Comparison of ENCODE assay signal across 13 cellular contexts in the genomic region with DNA sequence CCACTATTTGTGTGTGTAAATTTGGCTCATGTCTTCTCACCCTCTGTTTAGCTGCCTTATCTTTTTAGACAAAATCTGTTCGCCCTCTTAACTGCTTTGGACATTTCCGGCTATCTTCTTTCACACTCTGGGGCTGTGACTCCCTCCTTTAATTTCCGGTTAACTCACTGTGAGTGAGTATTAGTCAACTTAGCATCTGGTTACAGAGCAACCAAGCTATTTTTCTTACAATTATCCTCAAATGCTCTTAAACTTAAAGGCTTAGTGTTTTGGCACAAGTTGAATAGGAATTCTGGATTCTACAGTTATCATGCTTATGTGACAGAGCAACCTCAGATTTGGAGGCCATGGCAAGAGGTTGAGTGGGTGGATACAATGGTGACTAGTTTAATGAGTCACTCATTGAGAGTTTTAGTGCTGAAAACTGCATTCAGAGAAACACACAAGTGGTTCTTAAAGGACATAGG.
DNase-seq lines count a peak whose midpoint lies in the region; FAIRE-seq and TF ChIP-seq lines count a peak whose summit lies in the region.
"Had no signal": no experiment of that assay in that cellular context is flagged by ENCODE, and none has a peak within 500 bp of the region (broad histone marks: within the 10 kb centered on the region; RNA-seq: fewer than 3 reads in every experiment).

No MANE protein-coding gene starts in this region.

- POLR2A ChIA-PET in A673 (lab: Charles Lee; ENCODE audit: low non-redundant PET): no interaction called here

- no peak overlapping the region for H3K4me3 ChIP-seq in A673 (ENCODE audit: low read depth, low read length, poor library complexity, severe bottlenecking)
- H3K4me3 ChIP-seq in SJSA1: no peak overlapping the region
- H3K4me3 ChIP-seq: vagina had no signal

- H3K27me3 ChIP-seq in A673 (replicated peaks; ENCODE audit: insufficient read depth, low read depth, low read length, poor library complexity) (no peaks in the 10 kb centered on the region), SJSA1 (replicated peaks) (no peaks in the 10 kb centered on the region)
- H3K27me3 ChIP-seq: neutrophil, vagina had no signal

- H3K27ac ChIP-seq in A673 (ENCODE audit: low read depth, low read length, poor library complexity, severe bottlenecking) (no peak overlapping the region), SJSA1 (peak overlapping the region; percentile 84)
- H3K27ac ChIP-seq: HL-60, neutrophil, vagina had no signal

- CTCF ChIA-PET in A673 (lab: Charles Lee): no interaction called here

- H3K9me3 ChIP-seq in A673 (ENCODE audit: low read depth, low read length, poor library complexity, severe bottlenecking): no peaks in the 10 kb centered on the region
- no peaks in the 10 kb centered on the region for H3K9me3 ChIP-seq in SJSA1 (replicated peaks)
- H3K9me3 ChIP-seq: neutrophil, vagina had no signal

- BruUV-seq in A673 (replicated peaks; lab: Mats Ljungman, UMichigan): no TSS peak

- intact Hi-C loops in A673 (cut with micrococcal nuclease; ENCODE audit: unreplicated experiment): no loop called here

- TF ChIP-seq POLR2A in H54 (IDR thresholded peaks at IDR 0.05; ENCODE audit: low read depth, low read length): no peak

- no peak for TF ChIP-seq CTCF in A673 (conservative IDR thresholded peaks at IDR 0.05; ENCODE audit: low read depth, low read length)

- DNase-seq in A673 (ENCODE audit: low spot score) (peak; percentile 91), H54 (ENCODE audit: insufficient read length, low spot score) (no peak), SJSA1 (ENCODE audit: low read depth in 1 of 2, low spot score in 2 of 2) (peak; percentile 46 to 62), fibroblast of the conjunctiva (ENCODE audit: low read depth) (peak; percentile 79), AML-193 (lab: John Stamatoyannopoulos, UW) (no peak), DMS153 (lab: John Stamatoyannopoulos, UW) (no peak)
- DNase-seq in activated CD4-positive, alpha-beta T cell treated with anti-CD3 and anti-CD28 coated beads for 4 hours: no peak
- DNase-seq in stimulated activated CD4-positive, alpha-beta T cell treated with anti-CD3 and anti-CD28 coated beads, Interleukin-1b, Interleukin-23, amount 100 ng/mL, for 48 hours: no peak
- DNase-seq: CD4-positive, CD25-positive, alpha-beta regulatory T cell; NCI-H2081 treated with DMSO at 0.1 percent for 48 hours had no signal

- no peaks in the 10 kb centered on the region for H3K36me3 ChIP-seq in A673 (ENCODE audit: insufficient read depth, low read length, poor library complexity, severe bottlenecking)
- no peaks in the 10 kb centered on the region for H3K36me3 ChIP-seq in SJSA1
- H3K36me3 ChIP-seq: neutrophil, vagina had no signal

- no peaks in the 10 kb centered on the region for H3K4me1 ChIP-seq in A673 (ENCODE audit: insufficient read depth, low read length, poor library complexity, severe bottlenecking)
- peaks cover 15% of the 10 kb centered on the region for H3K4me1 ChIP-seq in SJSA1 (replicated peaks)
- H3K4me1 ChIP-seq: vagina had no signal

- FAIRE-seq in H54 (lab: Jason Lieb, UNC): peak; percentile 94

Comparison
In these comparisons a context has a peak if more than half of its experiments do, and no peak if none do; other contexts are left out.
1. DNase-seq: peak in A673 (single experiment), SJSA1 (2 of 2) and fibroblast of the conjunctiva (single experiment); none in H54 (single experiment), AML-193 (0 of 2), DMS153 (single experiment), activated CD4-positive, alpha-beta T cell treated with anti-CD3 and anti-CD28 coated beads for 4 hours (0 of 2) and stimulated activated CD4-positive, alpha-beta T cell treated with anti-CD3 and anti-CD28 coated beads, Interleukin-1b, Interleukin-23, amount 100 ng/mL, for 48 hours (single experiment).